Comparison of ENCODE assay signal across 13 cellular contexts in the genomic region with DNA sequence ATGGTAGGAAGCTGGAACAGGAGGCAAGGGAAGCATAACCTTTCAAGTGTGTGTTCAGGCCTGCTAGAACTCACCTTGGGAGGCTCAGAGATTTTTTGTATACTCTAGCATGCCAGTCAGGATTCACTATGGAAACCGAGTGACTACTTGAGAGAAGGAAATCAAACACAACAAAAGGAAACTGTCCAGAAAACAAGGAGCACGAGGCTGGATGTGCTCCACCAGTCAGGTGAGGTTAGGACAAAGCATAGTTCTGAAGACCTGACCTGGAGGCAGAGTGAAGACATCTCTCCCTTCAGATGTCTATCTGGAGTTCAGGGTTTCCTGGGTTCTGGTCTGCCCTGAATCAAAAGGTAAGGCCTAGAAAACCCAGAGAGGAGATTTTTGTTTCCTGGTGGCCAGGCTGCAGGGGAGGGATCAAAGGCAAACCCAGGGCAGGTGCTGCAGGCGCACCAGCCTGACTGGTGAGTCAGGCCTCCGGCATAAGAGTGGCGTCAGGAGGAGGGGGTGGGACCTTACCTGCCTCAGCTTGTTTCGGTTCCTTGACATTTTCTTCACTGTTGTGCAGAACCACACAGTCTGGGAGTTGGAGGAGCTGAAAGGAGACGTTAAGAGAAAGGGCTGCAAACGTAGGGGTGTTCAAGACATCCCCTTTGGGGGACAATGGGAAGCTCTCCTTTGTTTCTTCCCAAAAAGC. TPM values are rescaled to one million over a fixed set of nuclear protein-coding genes. Genes with fewer than 3 reads are reported as not detected.
DNase-seq lines count a peak whose midpoint lies in the region; ATAC-seq, FAIRE-seq and TF ChIP-seq lines count a peak whose summit lies in the region.
"Had no signal": no experiment of that assay in that cellular context is flagged by ENCODE, and none has a peak within 500 bp of the region (broad histone marks: within the 10 kb centered on the region; RNA-seq: fewer than 3 reads in every experiment).

No MANE protein-coding gene starts in this region.

- no peaks in the 10 kb centered on the region for H3F3A ChIP-seq in smooth muscle cell (ENCODE audit: low read depth)

- no peak for TF ChIP-seq RAD21 in HCT116 (IDR thresholded peaks at IDR 0.05; ENCODE audit: low read depth)

- peak overlapping the region; percentile 47 for H2AFZ ChIP-seq in HCT116 (ENCODE audit: low read depth, low read length, poor library complexity, severe bottlenecking)
- no peak overlapping the region for H2AFZ ChIP-seq in smooth muscle cell (ENCODE audit: low read depth)

- H3K4me3 Mint-ChIP-seq in activated naive CD8-positive, alpha-beta T cell treated with anti-CD3 and anti-CD28 coated beads, Interleukin-2, amount 50 U/mL, for 24 hours: no peak overlapping the region
- H3K4me3 Mint-ChIP-seq: CD14-positive monocyte; stimulated activated naive CD8-positive, alpha-beta T cell treated with anti-CD3 and anti-CD28 coated beads, Interleukin-15, Interleukin-2, amounts not matched to agents 100 ng/mL and 50 ng/mL, for 24 hours had no signal

- no peaks in the 10 kb centered on the region for H3K9me3 Mint-ChIP-seq in activated naive CD8-positive, alpha-beta T cell treated with anti-CD3 and anti-CD28 coated beads, Interleukin-2, amount 50 U/mL, for 24 hours
- H3K9me3 Mint-ChIP-seq: CD14-positive monocyte; stimulated activated naive CD8-positive, alpha-beta T cell treated with anti-CD3 and anti-CD28 coated beads, Interleukin-15, Interleukin-2, amounts not matched to agents 100 ng/mL and 50 ng/mL, for 24 hours had no signal

- no peaks in the 10 kb centered on the region for H3K9me2 ChIP-seq in HCT116 (ENCODE audit: insufficient read depth)

- no peaks in the 10 kb centered on the region for H3K79me2 ChIP-seq in HCT116 (ENCODE audit: insufficient read depth, low read length)
- no peaks in the 10 kb centered on the region for H3K79me2 ChIP-seq in smooth muscle cell (ENCODE audit: low read depth)

- H3K4me2 ChIP-seq in HCT116 (ENCODE audit: low read length) (peak overlapping the region; percentile 66), smooth muscle cell (peak overlapping the region; percentile 43)

- H3K36me3 ChIP-seq in HCT116 (ENCODE audit: control insufficient read depth in 1 of 2, insufficient read depth in 2 of 2, low read length in 2 of 2): no peaks in the 10 kb centered on the region
- H3K36me3 ChIP-seq in smooth muscle cell (ENCODE audit: low read depth): no peaks in the 10 kb centered on the region

- H3K27ac ChIP-seq in HCT116 (ENCODE audit: low read depth, low read length) (peak overlapping the region; percentile 30; the same call in 1 of the 2 replicates), smooth muscle cell (ENCODE audit: low read depth) (peak overlapping the region; percentile 79)

- TF ChIP-seq CTCF in HCT116 (IDR thresholded peaks at IDR 0.05 in 2 of 3, conservative IDR thresholded peaks at IDR 0.05 in 1 of 3; ENCODE audit: borderline replicate concordance in 1 of 3, insufficient read depth in 1 of 3, low read depth in 2 of 3, low read length in 2 of 3): no peak
- no peak for TF ChIP-seq CTCF in smooth muscle cell (IDR thresholded peaks at IDR 0.05; ENCODE audit: borderline replicate concordance, insufficient read depth, poor library complexity, severe bottlenecking)

- DNase-seq in HCT116 (ENCODE audit: low read depth, low spot score) (peak; percentile 57), RPMI8226 (peak; percentile 91), kidney tubule cell (ENCODE audit: low spot score) (peak; percentile 76), smooth muscle cell (lab: John Stamatoyannopoulos, UW; ENCODE audit: unreplicated experiment) (no peak), RCC 7860 (ENCODE audit: low spot score) (no peak)
- no peak for DNase-seq in activated naive CD8-positive, alpha-beta T cell treated with anti-CD3 and anti-CD28 coated beads, Interleukin-2, amount 50 U/mL, for 24 hours
- DNase-seq: activated CD8-positive, alpha-beta memory T cell treated with anti-CD3 and anti-CD28 coated beads, Interleukin-2, amount 50 U/mL, for 4 hours; occipital lobe; stimulated activated CD4-positive, alpha-beta T cell treated with anti-CD3 and anti-CD28 coated beads, Interleukin-1b, Interleukin-23, amount 100 ng/mL, for 48 hours had no signal

- H3K27ac Mint-ChIP-seq in activated naive CD8-positive, alpha-beta T cell treated with anti-CD3 and anti-CD28 coated beads, Interleukin-2, amount 50 U/mL, for 24 hours: no peak overlapping the region
- H3K27ac Mint-ChIP-seq: stimulated activated naive CD8-positive, alpha-beta T cell treated with anti-CD3 and anti-CD28 coated beads, Interleukin-15, Interleukin-2, amounts not matched to agents 100 ng/mL and 50 ng/mL, for 24 hours had no signal

- ATAC-seq in HCT116: peak; percentile 96
- ATAC-seq in GM18873 (IDR thresholded peaks at IDR 0.05; ENCODE audit: low FRiP score, unreplicated experiment): no peak
- ATAC-seq in GM21619 (IDR thresholded peaks at IDR 0.05; ENCODE audit: unreplicated experiment): no peak
- no peak for ATAC-seq in activated naive CD8-positive, alpha-beta T cell treated with anti-CD3 and anti-CD28 coated beads, Interleukin-2, amount 50 U/mL, for 24 hours

- H3K36me3 Mint-ChIP-seq in activated naive CD8-positive, alpha-beta T cell treated with anti-CD3 and anti-CD28 coated beads, Interleukin-2, amount 50 U/mL, for 24 hours (ENCODE audit: low read depth): no peaks in the 10 kb centered on the region
- H3K36me3 Mint-ChIP-seq: CD14-positive monocyte had no signal

- TF ChIP-seq POLR2A in HCT116 (IDR thresholded peaks at IDR 0.05; ENCODE audit: borderline replicate concordance, extremely low read depth, insufficient read depth, insufficient read length): no peak

- BruUV-seq in HCT116 (replicated peaks; lab: Mats Ljungman, UMichigan): TSS peak; percentile 60

- no peaks in the 10 kb centered on the region for H3K27me3 Mint-ChIP-seq in activated naive CD8-positive, alpha-beta T cell treated with anti-CD3 and anti-CD28 coated beads, Interleukin-2, amount 50 U/mL, for 24 hours
- H3K27me3 Mint-ChIP-seq: stimulated activated naive CD8-positive, alpha-beta T cell treated with anti-CD3 and anti-CD28 coated beads, Interleukin-15, Interleukin-2, amounts not matched to agents 100 ng/mL and 50 ng/mL, for 24 hours had no signal

- H3K9ac ChIP-seq in HCT116 (ENCODE audit: low read length) (peak overlapping the region; percentile 24), smooth muscle cell (ENCODE audit: low read depth) (peak overlapping the region; percentile 30)

- RAD21 ChIA-PET in HCT116 (lab: Charles Lee; ENCODE audit: low non-redundant PET in 1 of 2, low total read pairs in 2 of 2, uncharacterized antibody in 2 of 2, unreplicated experiment in 2 of 2): no interaction called here

- intact Hi-C loops in HCT116 (cut with micrococcal nuclease): no loop called here

- H3K9me3 ChIP-seq in HCT116 (ENCODE audit: control insufficient read depth in 1 of 2, insufficient read depth in 1 of 2, low read depth in 1 of 2, low read length in 2 of 2): no peaks in the 10 kb centered on the region
- H3K9me3 ChIP-seq in smooth muscle cell (replicated peaks; ENCODE audit: low read depth): no peaks in the 10 kb centered on the region

- H3K27me3 ChIP-seq in HCT116 (ENCODE audit: insufficient read depth, low read length) (no peaks in the 10 kb centered on the region), smooth muscle cell (ENCODE audit: low read depth) (no peaks in the 10 kb centered on the region)

- WGBS in smooth muscle cell (ENCODE audit: low lambda C conversion rate): 60% methylated on average over 8 of the region's 8 CpGs

- H3K4me3 ChIP-seq in HCT116 (replicated peaks in 1 of 2; ENCODE audit: low read depth in 1 of 2, low read length in 2 of 2): peak overlapping the region in 1 of 2 experiments; percentile 28; a peak in 2 of 4 replicates
- H3K4me3 ChIP-seq in smooth muscle cell: no peak overlapping the region

- H3K4me1 ChIP-seq in HCT116 (ENCODE audit: control insufficient read depth in 1 of 2, insufficient read depth in 2 of 2, low read length in 2 of 2) (peaks cover 18 to 28% of the 10 kb centered on the region in 2 experiments), smooth muscle cell (ENCODE audit: low read depth) (no peaks in the 10 kb centered on the region)

- POLR2A ChIA-PET in HCT116 (lab: Charles Lee): interaction anchor here (0.8 kb wide), 1 partner anchor 20 kb away, joined by 3 read pairs; no protein-coding TSS in a partner anchor

- no peaks in the 10 kb centered on the region for H3K4me1 Mint-ChIP-seq in activated naive CD8-positive, alpha-beta T cell treated with anti-CD3 and anti-CD28 coated beads, Interleukin-2, amount 50 U/mL, for 24 hours

- no peak for FAIRE-seq in RCC 7860 (lab: Jason Lieb, UNC)

- CTCF ChIA-PET in HCT116 (lab: Charles Lee): interaction anchor here (1.4 to 1.7 kb wide), 2 partner anchors 22 to 62 kb away, joined by 3 to 4 read pairs; no protein-coding TSS in a partner anchor

- no peaks in the 10 kb centered on the region for H4K20me1 ChIP-seq in HCT116 (ENCODE audit: insufficient read depth)
- H4K20me1 ChIP-seq in smooth muscle cell (ENCODE audit: low read depth): no peaks in the 10 kb centered on the region

TF ChIP-seq in HCT116, 20 proteins besides CTCF, POLR2A, EP300 and RAD21:
- no peak for TF ChIP-seq CEBPB (IDR thresholded peaks at IDR 0.05; ENCODE audit: low read depth)
- no peak for TF ChIP-seq ELF1 (IDR thresholded peaks at IDR 0.05; ENCODE audit: borderline replicate concordance, low read depth)
- TF ChIP-seq POLR2AphosphoS5 (IDR thresholded peaks at IDR 0.05; ENCODE audit: low read depth, low read length): peak; percentile 64
- 0 out of 2 replicates have a peak, but pooled peaks have one; percentile 66 for TF ChIP-seq CBX3 (IDR thresholded peaks at IDR 0.05; ENCODE audit: low read depth)
- peak; percentile 19; the same call in 1 of the 2 replicates for TF ChIP-seq JUND (IDR thresholded peaks at IDR 0.05)
- peak; percentile 51 for TF ChIP-seq FOSL1 (IDR thresholded peaks at IDR 0.05; ENCODE audit: low read depth)
- TF ChIP-seq EGR1 (IDR thresholded peaks at IDR 0.05; ENCODE audit: low read depth): no peak
- peak; percentile 53; the same call in 1 of the 2 replicates for TF ChIP-seq MAX (IDR thresholded peaks at IDR 0.05)
- peak; percentile 52; the same call in 1 of the 2 replicates for TF ChIP-seq SP1 (IDR thresholded peaks at IDR 0.05; ENCODE audit: low read depth)
- peak; percentile 76 for TF ChIP-seq TCF7L2 (IDR thresholded peaks at IDR 0.05; ENCODE audit: borderline replicate concordance, extremely low read depth, insufficient read depth, insufficient read length)

RNA-seq across cellular contexts. Expression of gene OSBPL11, which starts 52.2 kb away (rescaled TPM):
- total RNA-seq in HCT116 (2021; ENCODE audit: unreplicated experiment) (11.1 TPM), smooth muscle cell (13.4 and 14.9 TPM in 2 replicates)
- 4.7 and 5.4 TPM in 2 replicates for polyA plus RNA-seq in HCT116 (2012)
- 7.4 and 7.7 TPM in 2 replicates for polyA plus RNA-seq in smooth muscle cell

Comparison
In these comparisons a context has a peak if more than half of its experiments do, and no peak if none do; other contexts are left out.
1. DNase-seq: peak in HCT116 (single experiment), RPMI8226 (single experiment) and kidney tubule cell (single experiment); none in smooth muscle cell (single experiment), RCC 7860 (single experiment) and activated naive CD8-positive, alpha-beta T cell treated with anti-CD3 and anti-CD28 coated beads, Interleukin-2, amount 50 U/mL, for 24 hours (single experiment).